20 cellular contexts compared by ENCODE assay signal in the genomic region with DNA sequence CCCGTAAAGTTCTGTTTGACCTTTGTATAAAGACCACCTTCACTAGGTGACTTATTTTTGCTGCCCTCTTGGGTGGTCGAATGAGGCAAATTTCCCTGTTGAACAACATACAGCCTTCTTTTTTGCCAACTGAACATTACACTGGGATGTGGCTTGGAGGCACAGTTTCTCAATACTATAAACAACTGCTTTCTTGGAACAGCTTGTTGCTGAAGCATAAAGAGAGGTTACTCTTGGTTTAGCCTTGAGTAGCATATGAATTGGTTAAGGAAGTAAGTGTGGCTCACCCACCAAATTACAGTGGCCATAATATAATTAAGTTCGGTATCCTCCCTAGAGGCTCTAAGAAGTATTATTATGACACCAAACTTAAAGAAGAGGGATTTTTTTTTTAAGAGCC. TPM values are rescaled to one million over a fixed set of nuclear protein-coding genes. Genes with fewer than 3 reads are reported as not detected.
"Had no signal": no experiment of that assay in that cellular context is flagged by ENCODE, and none has a peak within 500 bp of the region (broad histone marks: within the 10 kb centered on the region; RNA-seq: fewer than 3 reads in every experiment).

No MANE protein-coding gene starts in this region.

- H3K27me3 ChIP-seq: sigmoid colon, stomach, transverse colon had no signal

- FAIRE-seq: small intestine had no signal

- DNase-seq: effector CD4-positive, alpha-beta T cell; endodermal cell; foreskin fibroblast; left colon; left ventricle myocardium superior; mesenchymal stem cell; naive thymus-derived CD4-positive, alpha-beta T cell; nephron progenitor cell; psoas muscle; sigmoid colon; small intestine; stimulated activated CD4-positive, alpha-beta T cell treated with anti-CD3 and anti-CD28 coated beads, Interleukin-12 subunit alpha, Interleukin-12 subunit beta, amount 100 ng/mL, for 4 hours; stimulated activated naive CD4-positive, alpha-beta T cell; stomach; substantia nigra; transverse colon had no signal

- ATAC-seq: left colon; left ventricle myocardium superior; naive thymus-derived CD4-positive, alpha-beta T cell; psoas muscle had no signal

- H3K36me3 ChIP-seq: sigmoid colon, stomach, thoracic aorta, transverse colon had no signal

- H3K27ac ChIP-seq: coronary artery, psoas muscle, sigmoid colon, stomach, thoracic aorta, transverse colon had no signal

- H3K4me3 ChIP-seq: coronary artery, lung, psoas muscle, sigmoid colon, stomach, thoracic aorta, transverse colon had no signal

- H3K9me3 ChIP-seq: psoas muscle, sigmoid colon, stomach, thoracic aorta, transverse colon had no signal

- H3K4me1 ChIP-seq: psoas muscle, stomach had no signal

RNA-seq across cellular contexts. Expression of gene HHIP, which starts 40.0 kb away (rescaled TPM):
- total RNA-seq: left ventricle myocardium superior had no signal
- polyA plus RNA-seq: esophagus; naive thymus-derived CD4-positive, alpha-beta T cell had no signal
